ENCODE assay signal across 9 cellular contexts in genomic region chr5:77852068-77852513, GRCh38.
DNase-seq lines count a peak whose midpoint lies in the region; ATAC-seq and TF ChIP-seq lines count a peak whose summit lies in the region.
"Had no signal": no experiment of that assay in that cellular context is flagged by ENCODE, and none has a peak within 500 bp of the region (broad histone marks: within the 10 kb centered on the region; RNA-seq: fewer than 3 reads in every experiment).

No MANE protein-coding gene starts in this region.

- peaks cover 11% of the 10 kb centered on the region for H3F3A ChIP-seq in DOHH2 (ENCODE audit: control insufficient read depth, insufficient read depth)

- no peaks in the 10 kb centered on the region for H3K9me2 ChIP-seq in DOHH2 (replicated peaks; ENCODE audit: control insufficient read depth, low read length)

- no peak overlapping the region for H3K14ac ChIP-seq in trophoblast cell (ENCODE audit: low read length)

- H3K79me1 ChIP-seq in trophoblast cell (ENCODE audit: low read length), result peaks cover 18% of the 10 kb centered on the region

- H4K20me1 ChIP-seq in DOHH2 (ENCODE audit: control insufficient read depth, insufficient read depth, low read depth, low read length), result no peaks in the 10 kb centered on the region

- no peak overlapping the region for H3K23ac ChIP-seq in trophoblast cell (ENCODE audit: low read length)

- peak overlapping the region; percentile 59 for H3K27ac ChIP-seq in DOHH2 (ENCODE audit: low read depth, low read length)
- H3K27ac ChIP-seq in SJCRH30, result peak overlapping the region; percentile 5; the same call in 1 of the 2 replicates
- H3K27ac ChIP-seq in trophoblast cell (ENCODE audit: low read depth, low read length), result no peak overlapping the region
- H3K27ac ChIP-seq: epithelial cell of prostate had no signal

- no peak for ATAC-seq in GM18517 (IDR thresholded peaks at IDR 0.05; ENCODE audit: unreplicated experiment)

- peak overlapping the region; percentile 35 for H3K9ac ChIP-seq in trophoblast cell (ENCODE audit: low read length)

- peak overlapping the region; percentile 81 for H3K4me3 ChIP-seq in DOHH2 (ENCODE audit: low read length)
- peak overlapping the region; percentile 54 for H3K4me3 ChIP-seq in SJCRH30
- peak overlapping the region; percentile 52 for H3K4me3 ChIP-seq in fibroblast of mammary gland (ENCODE audit: control insufficient read depth, low read depth, low read length)
- H3K4me3 ChIP-seq in trophoblast cell (ENCODE audit: low read depth, low read length), result peak overlapping the region; percentile 79

- H3K36me3 ChIP-seq in DOHH2 (ENCODE audit: control insufficient read depth, low read length) (no peaks in the 10 kb centered on the region), SJCRH30 (no peaks in the 10 kb centered on the region), trophoblast cell (ENCODE audit: control insufficient read depth in 1 of 2, insufficient read depth in 2 of 2, low read length in 2 of 2) (no peaks in the 10 kb centered on the region)

- no peak overlapping the region for H2BK12ac ChIP-seq in trophoblast cell (ENCODE audit: low read length)

- TF ChIP-seq CTCF in DOHH2 (IDR thresholded peaks at IDR 0.05; ENCODE audit: low read depth, low read length, poor library complexity, severe bottlenecking), result no peak
- no peak for TF ChIP-seq CTCF in fibroblast of mammary gland (conservative IDR thresholded peaks at IDR 0.05; ENCODE audit: control insufficient read depth, insufficient read depth, low read depth, low read length)

- no peak overlapping the region for H2AK5ac ChIP-seq in trophoblast cell (ENCODE audit: low read length)

- no peak overlapping the region for H3K18ac ChIP-seq in trophoblast cell (ENCODE audit: low read length)

- peak overlapping the region; percentile 79 for H4K8ac ChIP-seq in trophoblast cell (ENCODE audit: low read depth, low read length)

- H2BK120ac ChIP-seq in trophoblast cell (ENCODE audit: insufficient read depth, low read length, poor library complexity), result no peak overlapping the region

- H3K27me3 ChIP-seq in DOHH2 (ENCODE audit: control insufficient read depth, low read length) (no peaks in the 10 kb centered on the region), SJCRH30 (no peaks in the 10 kb centered on the region), trophoblast cell (ENCODE audit: insufficient read depth, low read length) (no peaks in the 10 kb centered on the region)

- peak overlapping the region; percentile 79 for H4K91ac ChIP-seq in trophoblast cell (ENCODE audit: low read depth, low read length)

- DNase-seq in SJCRH30 (no peak), fibroblast of mammary gland (ENCODE audit: low read depth) (peak; percentile 4), trophoblast cell (no peak), NCI-H1930 (lab: John Stamatoyannopoulos, UW) (no peak), COR-L47 (lab: John Stamatoyannopoulos, UW) (no peak), EL (no peak)

- H3K9me3 ChIP-seq in DOHH2 (ENCODE audit: control insufficient read depth, insufficient read depth, low read length) (no peaks in the 10 kb centered on the region), SJCRH30 (replicated peaks) (no peaks in the 10 kb centered on the region), trophoblast cell (ENCODE audit: insufficient read depth, low read depth, low read length) (peaks cover 2% of the 10 kb centered on the region)

- H2BK5ac ChIP-seq in trophoblast cell (ENCODE audit: low read depth, low read length, poor library complexity), result no peak overlapping the region

- peak overlapping the region; percentile 47 for H2AFZ ChIP-seq in trophoblast cell (ENCODE audit: insufficient read depth, low read length, poor library complexity)

- H3K79me2 ChIP-seq in DOHH2 (ENCODE audit: control insufficient read depth, low read length) (no peaks in the 10 kb centered on the region), trophoblast cell (ENCODE audit: control insufficient read depth, insufficient read depth, low read length, poor library complexity) (peaks cover 6% of the 10 kb centered on the region)

- H3K4me2 ChIP-seq in DOHH2 (ENCODE audit: low read length), result peak overlapping the region; percentile 90
- H3K4me2 ChIP-seq in trophoblast cell (ENCODE audit: low read length), result peak overlapping the region; percentile 87

- H3K4me1 ChIP-seq in DOHH2 (ENCODE audit: control insufficient read depth, low read length) (peaks cover 18% of the 10 kb centered on the region), SJCRH30 (no peaks in the 10 kb centered on the region), trophoblast cell (ENCODE audit: control insufficient read depth in 1 of 2, insufficient read depth in 2 of 2, low read length in 2 of 2) (peaks cover 15 to 20% of the 10 kb centered on the region in 2 experiments)

- no CpG with 5 or more reads among the region's 13 CpGs for WGBS in trophoblast cell (ENCODE audit: extremely low coverage, insufficient coverage, insufficient read length)

- H4K12ac ChIP-seq in trophoblast cell (ENCODE audit: low read depth, low read length), result peak overlapping the region; percentile 7

- H3K4ac ChIP-seq in trophoblast cell (ENCODE audit: low read depth, low read length), result no peak overlapping the region
